11 cellular contexts compared by ENCODE assay signal in the genomic region with DNA sequence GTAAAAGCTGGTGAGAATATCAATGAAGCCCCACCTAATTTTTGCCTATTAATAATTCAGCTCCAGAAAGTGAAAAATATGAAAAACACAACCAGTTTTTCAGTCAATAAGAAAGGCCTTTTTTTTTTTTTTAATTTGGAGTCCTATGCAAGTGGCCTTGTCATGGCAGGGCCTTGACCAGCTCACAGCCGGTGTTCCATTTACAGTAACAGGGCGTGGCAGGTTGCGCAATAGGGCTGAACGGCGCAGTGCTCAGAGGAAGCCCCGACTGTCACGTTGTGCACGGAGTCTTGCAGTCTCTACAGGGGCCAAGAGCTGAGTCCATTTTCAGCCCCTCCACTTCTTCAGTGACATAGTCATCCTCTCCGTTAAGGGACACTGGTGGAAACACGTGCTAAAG.
DNase-seq lines count a peak whose midpoint lies in the region; ATAC-seq and TF ChIP-seq lines count a peak whose summit lies in the region.
"Had no signal": no experiment of that assay in that cellular context is flagged by ENCODE, and none has a peak within 500 bp of the region (broad histone marks: within the 10 kb centered on the region; RNA-seq: fewer than 3 reads in every experiment).

No MANE protein-coding gene starts in this region.

- TF ChIP-seq CTCF in C4-2B (conservative IDR thresholded peaks at IDR 0.05): no peak
- no peak for TF ChIP-seq CTCF in lower lobe of right lung (IDR thresholded peaks at IDR 0.05)

- DNase-seq in SK-N-DZ (ENCODE audit: low spot score) (peak; percentile 77), lower lobe of right lung (peak; percentile 72), D341Med (ENCODE audit: low spot score) (no peak), G401 (ENCODE audit: low spot score) (no peak)
- DNase-seq in activated CD4-positive, alpha-beta T cell treated with anti-CD3 and anti-CD28 coated beads for 1 hour: no peak
- DNase-seq: activated T-cell treated with anti-CD3 and anti-CD28 coated beads, Interleukin-2, amount 50 U/mL, for 1 hour had no signal

- H3K9me3 ChIP-seq in HUES64 (ENCODE audit: insufficient read depth, low read depth, low read length) (peaks cover 9% of the 10 kb centered on the region), lower lobe of right lung (no peaks in the 10 kb centered on the region)
- H3K9me3 ChIP-seq: Peyer's patch had no signal

- no peaks in the 10 kb centered on the region for H3K27me3 ChIP-seq in HUES64 (ENCODE audit: insufficient read depth, low read length)
- H3K27me3 ChIP-seq in lower lobe of right lung (ENCODE audit: low read depth): no peaks in the 10 kb centered on the region
- H3K27me3 ChIP-seq: Peyer's patch had no signal

- H3K4me1 ChIP-seq in HUES64 (ENCODE audit: insufficient read depth, low read length) (peaks cover 32% of the 10 kb centered on the region), lower lobe of right lung (peaks cover 13% of the 10 kb centered on the region)

- ATAC-seq in lower lobe of right lung (peak; percentile 40), GM21381 (IDR thresholded peaks at IDR 0.05; ENCODE audit: unreplicated experiment) (no peak)

- peak overlapping the region; percentile 53; the same call in 1 of the 2 replicates for H3K27ac ChIP-seq in C4-2B
- peak overlapping the region; percentile 42; the same call in 1 of the 2 replicates for H3K27ac ChIP-seq in HUES64 (ENCODE audit: low read depth, low read length)
- no peak overlapping the region for H3K27ac ChIP-seq in lower lobe of right lung
- H3K27ac ChIP-seq: epithelial cell of prostate, Peyer's patch had no signal

- H3K4me3 ChIP-seq in HUES64 (ENCODE audit: low read length) (no peak overlapping the region), lower lobe of right lung (no peak overlapping the region)
- H3K4me3 ChIP-seq: Peyer's patch had no signal

- in situ Hi-C loops in G401 (cut with HindIII; ENCODE audit: low sequenced_read_pairs): no loop called here

- no peak overlapping the region for H3K9ac ChIP-seq in HUES64 (ENCODE audit: low read depth, low read length)

- no peaks in the 10 kb centered on the region for H3K36me3 ChIP-seq in HUES64 (ENCODE audit: insufficient read depth, low read length)
- H3K36me3 ChIP-seq in lower lobe of right lung: no peaks in the 10 kb centered on the region
- H3K36me3 ChIP-seq: Peyer's patch had no signal

- WGBS in HUES64: 94% methylated on average over 10 of the region's 10 CpGs

- intact Hi-C loops in lower lobe of right lung (cut with DNase I): no loop called here

Comparison
In these comparisons a context has a peak if more than half of its experiments do, and no peak if none do; other contexts are left out.
1. DNase-seq: peak in SK-N-DZ (single experiment) and lower lobe of right lung (single experiment); none in D341Med (single experiment), activated CD4-positive, alpha-beta T cell treated with anti-CD3 and anti-CD28 coated beads for 1 hour (single experiment) and G401 (single experiment).